ENCODE assay signal across 8 cellular contexts in genomic region chr1:184792450-184792969, GRCh38. TPM values are rescaled to one million over a fixed set of nuclear protein-coding genes. Genes with fewer than 3 reads are reported as not detected.
A peak's percentile ranks its signal among the peaks of the same experiment; 100 is the strongest.
DNase-seq lines count a peak whose midpoint lies in the region; ATAC-seq and TF ChIP-seq lines count a peak whose summit lies in the region.

No MANE protein-coding gene starts in this region.

- peak overlapping the region in 2 of 10 experiments; percentile 25 to 39; a peak in 2 of 20 replicates for H3K4me3 ChIP-seq in BLaER1 treated with 17β-estradiol and CSF1 and Interleukin-3, amounts not matched to agents 10 nM and 100 nM
- H3K4me3 ChIP-seq in heart left ventricle (no peak overlapping the region), rectal smooth muscle tissue (ENCODE audit: low read length) (peak overlapping the region; percentile 1), endodermal cell (ENCODE audit: low read length) (no peak overlapping the region)

- peak; percentile 24 for DNase-seq in HuH-7 (ENCODE audit: low spot score)
- peak; percentile 12 for DNase-seq in activated CD8-positive, alpha-beta T cell treated with anti-CD3 and anti-CD28 coated beads for 36 hours
- peak; percentile 32 to 84 (median 66) for DNase-seq in heart left ventricle
- no peak for DNase-seq in endodermal cell
- DNase-seq in NCI-H2107 treated with DMSO at 0.1 percent for 48 hours (lab: John Stamatoyannopoulos, UW; ENCODE audit: unreplicated experiment): no peak

- POLR2A ChIA-PET in activated CD8-positive, alpha-beta T cell treated with anti-CD3 and anti-CD28 coated beads for 36 hours (lab: Charles Lee): interaction anchor here (0.6 to 1.0 kb wide), 2 partner anchors 17 to 38 kb away, joined by 3 read pairs; no protein-coding TSS in a partner anchor

- H3K27me3 ChIP-seq in BLaER1 treated with 17β-estradiol and CSF1 and Interleukin-3, amounts not matched to agents 10 nM and 100 nM: no peaks in the 10 kb centered on the region
- H3K27me3 ChIP-seq in heart left ventricle (no peaks in the 10 kb centered on the region), rectal smooth muscle tissue (ENCODE audit: control insufficient read depth, insufficient read depth, low read length) (no peaks in the 10 kb centered on the region), endodermal cell (ENCODE audit: control insufficient read depth, insufficient read depth, low read length, poor library complexity, severe bottlenecking) (peaks cover 77% of the 10 kb centered on the region)

- 14 to 34% (median 24%) methylated on average over 5 of the region's 5 CpGs for WGBS in heart left ventricle, 4 donors
- 87 to 89% methylated on average over 3 to 5 of the region's 5 CpGs for WGBS in endodermal cell (ENCODE audit: insufficient coverage in 1 of 2, insufficient read length in 1 of 2), 2 experiments

- CTCF ChIA-PET in activated CD8-positive, alpha-beta T cell treated with anti-CD3 and anti-CD28 coated beads for 36 hours (lab: Charles Lee): interaction anchor here (1.8 kb wide), 1 partner anchor 194 kb away, joined by 4 read pairs; no protein-coding TSS in a partner anchor

- TF ChIP-seq CTCF in activated CD8-positive, alpha-beta T cell treated with anti-CD3 and anti-CD28 coated beads for 36 hours (IDR thresholded peaks at IDR 0.05): no peak
- TF ChIP-seq CTCF in heart left ventricle (IDR thresholded peaks at IDR 0.05): no peak
- TF ChIP-seq CTCF in endodermal cell (conservative IDR thresholded peaks at IDR 0.05): no peak

- ATAC-seq in activated CD8-positive, alpha-beta T cell treated with anti-CD3 and anti-CD28 coated beads for 36 hours: peak; percentile 89
- ATAC-seq in heart left ventricle (peak; percentile 84 to 96 (median 90)), HG02885 (IDR thresholded peaks at IDR 0.05; ENCODE audit: poor library complexity, unreplicated experiment) (no peak)

- no peak for TF ChIP-seq POLR2A in heart left ventricle (IDR thresholded peaks at IDR 0.05)

- H3K4me1 Mint-ChIP-seq in activated CD8-positive, alpha-beta T cell treated with anti-CD3 and anti-CD28 coated beads for 36 hours (ENCODE audit: low read depth): peaks cover 21% of the 10 kb centered on the region
- H3K4me1 Mint-ChIP-seq in endodermal cell: peaks cover 9% of the 10 kb centered on the region

- no peaks in the 10 kb centered on the region for H4K20me1 ChIP-seq in BLaER1 treated with 17β-estradiol and CSF1 and Interleukin-3, amounts not matched to agents 10 nM and 100 nM

- peak overlapping the region in 9 of 11 experiments; percentile 17 to 76 (median 64); a peak in 15 of 22 replicates for H3K9ac ChIP-seq in BLaER1 treated with 17β-estradiol and CSF1 and Interleukin-3, amounts not matched to agents 10 nM and 100 nM
- H3K9ac ChIP-seq in rectal smooth muscle tissue (ENCODE audit: low read length): no peak overlapping the region
- H3K9ac ChIP-seq in endodermal cell (ENCODE audit: extremely low read depth, low read length, poor library complexity, severe bottlenecking): no peak overlapping the region

- H3K27ac Mint-ChIP-seq in activated CD8-positive, alpha-beta T cell treated with anti-CD3 and anti-CD28 coated beads for 36 hours: no peak overlapping the region
- H3K27ac Mint-ChIP-seq in endodermal cell: no peak overlapping the region

- no peaks in the 10 kb centered on the region for H3K9me3 ChIP-seq in BLaER1 treated with 17β-estradiol and CSF1 and Interleukin-3, amounts not matched to agents 10 nM and 100 nM (replicated peaks in 1 of 11)
- H3K9me3 ChIP-seq in heart left ventricle (no peaks in the 10 kb centered on the region), endodermal cell (ENCODE audit: control insufficient read depth, low read length) (no peaks in the 10 kb centered on the region)

- peaks cover 0 to 74% (median 35%) of the 10 kb centered on the region in 10 experiments; a peak in 17 of 20 replicates for H3K4me1 ChIP-seq in BLaER1 treated with 17β-estradiol and CSF1 and Interleukin-3, amounts not matched to agents 10 nM and 100 nM
- H3K4me1 ChIP-seq in heart left ventricle: peaks cover 0 to 25% (median 14%) of the 10 kb centered on the region in 12 donors
- H3K4me1 ChIP-seq in rectal smooth muscle tissue (ENCODE audit: control insufficient read depth, insufficient read depth, low read length): peaks cover 11% of the 10 kb centered on the region
- no peaks in the 10 kb centered on the region for H3K4me1 ChIP-seq in endodermal cell (ENCODE audit: control insufficient read depth, insufficient read depth, low read length)

- peak overlapping the region in 10 of 11 experiments; percentile 27 to 95 (median 79); a peak in 19 of 22 replicates for H3K4me2 ChIP-seq in BLaER1 treated with 17β-estradiol and CSF1 and Interleukin-3, amounts not matched to agents 10 nM and 100 nM

- no peak overlapping the region for H3K4me3 Mint-ChIP-seq in activated CD8-positive, alpha-beta T cell treated with anti-CD3 and anti-CD28 coated beads for 36 hours
- no peak overlapping the region for H3K4me3 Mint-ChIP-seq in endodermal cell

- no peaks in the 10 kb centered on the region for H3K27me3 Mint-ChIP-seq in activated CD8-positive, alpha-beta T cell treated with anti-CD3 and anti-CD28 coated beads for 36 hours
- peaks cover 33% of the 10 kb centered on the region for H3K27me3 Mint-ChIP-seq in endodermal cell (ENCODE audit: insufficient read depth)

- peaks cover 0 to 14% (median 0%) of the 10 kb centered on the region in 11 experiments; a peak in 2 of 22 replicates for H3K36me3 ChIP-seq in BLaER1 treated with 17β-estradiol and CSF1 and Interleukin-3, amounts not matched to agents 10 nM and 100 nM
- H3K36me3 ChIP-seq in heart left ventricle (peaks cover 0 to 59% (median 30%) of the 10 kb centered on the region in 9 donors), rectal smooth muscle tissue (ENCODE audit: control insufficient read depth, insufficient read depth, low read length) (peaks cover 2% of the 10 kb centered on the region), endodermal cell (ENCODE audit: control insufficient read depth, insufficient read depth, low read length) (no peaks in the 10 kb centered on the region)

- intact Hi-C loops in activated CD8-positive, alpha-beta T cell treated with anti-CD3 and anti-CD28 coated beads for 36 hours (cut with micrococcal nuclease): no loop called here
- intact Hi-C loops in heart left ventricle (cut with DNase I): no loop called here

- H3K9me3 Mint-ChIP-seq in activated CD8-positive, alpha-beta T cell treated with anti-CD3 and anti-CD28 coated beads for 36 hours: no peaks in the 10 kb centered on the region
- no peaks in the 10 kb centered on the region for H3K9me3 Mint-ChIP-seq in endodermal cell

- H3K36me3 Mint-ChIP-seq in activated CD8-positive, alpha-beta T cell treated with anti-CD3 and anti-CD28 coated beads for 36 hours (ENCODE audit: low read depth): no peaks in the 10 kb centered on the region
- no peaks in the 10 kb centered on the region for H3K36me3 Mint-ChIP-seq in endodermal cell (ENCODE audit: low read depth)

- peak overlapping the region; percentile 28 to 89 (median 80) for H3K27ac ChIP-seq in BLaER1 treated with 17β-estradiol and CSF1 and Interleukin-3, amounts not matched to agents 10 nM and 100 nM
- peak overlapping the region; percentile 13 to 85 (median 56) for H3K27ac ChIP-seq in heart left ventricle
- H3K27ac ChIP-seq in rectal smooth muscle tissue (ENCODE audit: low read depth, low read length): peak overlapping the region; percentile 51
- H3K27ac ChIP-seq in endodermal cell (ENCODE audit: low read depth, low read length): no peak overlapping the region

RNA-seq across cellular contexts. Expression of gene EDEM3, which starts 37.9 kb away (rescaled TPM):
- total RNA-seq in activated CD8-positive, alpha-beta T cell treated with anti-CD3 and anti-CD28 coated beads for 36 hours: 10 to 100 TPM; 12.5 to 14.5 TPM
- total RNA-seq in heart left ventricle: 10 to 100 TPM; 14.3 to 28.6 (median 18.8) TPM
- 10 to 100 TPM in 1 of 2 donors, 1 to 10 TPM in 1; 7.2 to 13.3 TPM for polyA plus RNA-seq in heart left ventricle
- 10 to 100 TPM; 17.0 to 22.0 TPM for total RNA-seq in endodermal cell
- polyA plus RNA-seq in endodermal cell (2013, experiment 1 of 2): 13.1 TPM
- 12.6 TPM for polyA plus RNA-seq in endodermal cell (2013, experiment 2 of 2)

Comparison
In these comparisons a context has a peak if more than half of its experiments do, and no peak if none do; other contexts are left out.
1. H3K9ac ChIP-seq: peak in BLaER1 treated with 17β-estradiol and CSF1 and Interleukin-3, amounts not matched to agents 10 nM and 100 nM (9 of 11); none in rectal smooth muscle tissue (single experiment) and endodermal cell (single experiment).
2. DNase-seq: peak in HuH-7 (single experiment), activated CD8-positive, alpha-beta T cell treated with anti-CD3 and anti-CD28 coated beads for 36 hours (single experiment) and heart left ventricle (5 of 5); none in endodermal cell (single experiment) and NCI-H2107 treated with DMSO at 0.1 percent for 48 hours (single experiment).